In genomic region chr5:179697543-179697942, GRCh38 we compare ENCODE assay signal across 1 cellular context.
A peak's percentile ranks its signal among the peaks of the same experiment; 100 is the strongest.
TF ChIP-seq lines count a peak whose summit lies in the region.

No MANE protein-coding gene starts in this region.

TF ChIP-seq in HepG2, 621 proteins besides CTCF, POLR2A, EP300 and RAD21:
- TF ChIP-seq ZNF615 (CRISPR knock-in tag; IDR thresholded peaks at IDR 0.05; ENCODE audit: borderline replicate concordance) (0 out of 2 replicates have a peak, but pooled peaks have one; percentile 2), ZBTB38 (CRISPR knock-in tag; IDR thresholded peaks at IDR 0.05) (0 out of 2 replicates have a peak, but pooled peaks have one; percentile 64), ZNF460 (CRISPR knock-in tag; IDR thresholded peaks at IDR 0.05; ENCODE audit: borderline replicate concordance) (peak; percentile 71; the same call in 1 of the 2 replicates)
